Comparison of ENCODE assay signal across 9 cellular contexts in the genomic region with DNA sequence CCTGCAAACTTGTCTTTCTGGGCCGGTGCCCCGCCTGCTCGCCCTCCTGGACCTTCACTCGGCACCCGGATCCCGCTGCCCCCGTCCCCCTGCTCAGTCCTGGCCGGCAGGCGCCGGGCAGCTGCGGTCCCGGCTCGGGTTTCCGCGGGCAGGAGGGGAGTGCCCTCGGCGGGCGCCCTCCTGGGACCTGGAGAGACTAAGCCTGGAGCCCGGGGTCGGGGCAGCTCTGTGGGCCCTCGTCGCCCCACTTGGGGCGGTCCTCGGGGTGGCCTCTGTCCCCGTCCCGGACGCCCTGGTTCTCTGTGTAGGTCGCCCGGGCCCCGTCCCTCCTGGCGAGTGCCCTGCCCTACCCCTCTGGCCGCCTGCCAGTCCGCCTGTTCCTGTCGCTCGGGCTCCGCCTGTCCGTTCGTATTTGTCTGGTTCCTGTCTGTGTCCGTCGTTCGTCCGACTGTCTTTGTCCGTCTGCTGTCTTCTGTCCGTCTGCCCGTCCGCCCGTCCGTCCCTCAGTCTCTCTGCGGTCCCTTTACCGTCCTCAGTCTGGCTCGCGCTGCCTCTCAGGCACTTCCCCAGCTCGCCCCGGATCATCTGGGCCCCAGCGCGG. TPM values are rescaled to one million over a fixed set of nuclear protein-coding genes. Genes with fewer than 3 reads are reported as not detected.
DNase-seq lines count a peak whose midpoint lies in the region; ATAC-seq, FAIRE-seq and TF ChIP-seq lines count a peak whose summit lies in the region.
"Had no signal": no experiment of that assay in that cellular context is flagged by ENCODE, and none has a peak within 500 bp of the region (broad histone marks: within the 10 kb centered on the region; RNA-seq: fewer than 3 reads in every experiment).

No MANE protein-coding gene starts in this region.

- CTCF ChIA-PET in PC-9 (lab: Charles Lee), result interaction anchor here (0.7 to 1.6 kb wide), 2 partner anchors 19 to 441 kb away, joined by 3 to 9 read pairs; no protein-coding TSS in a partner anchor

- H3K4me3 ChIP-seq in PC-9, result peak overlapping the region; percentile 89
- H3K4me3 ChIP-seq in brain microvascular endothelial cell (ENCODE audit: low read depth, low read length), result peak overlapping the region; percentile 58
- H3K4me3 ChIP-seq in keratinocyte (ENCODE audit: control insufficient read depth in 2 of 3, extremely low read depth in 1 of 3, insufficient read depth in 2 of 3, low read depth in 1 of 3, low read length in 3 of 3), result peak overlapping the region; percentile 86 to 89 (median 88)

- H3K36me3 ChIP-seq in PC-9 (ENCODE audit: low read depth), result no peaks in the 10 kb centered on the region; the same call in 1 of the 2 replicates
- no peaks in the 10 kb centered on the region for H3K36me3 ChIP-seq in brain microvascular endothelial cell (replicated peaks)
- H3K36me3 ChIP-seq in keratinocyte (ENCODE audit: control insufficient read depth in 2 of 2, extremely low read depth in 1 of 2, insufficient read depth in 2 of 2, low read length in 2 of 2), result peaks cover 6 to 23% of the 10 kb centered on the region in 2 experiments

- in situ Hi-C loops in brain microvascular endothelial cell (cut with HindIII; ENCODE audit: low pct_ligation_motif_present, low sequenced_read_pairs), result no loop called here

- H3K27me3 ChIP-seq in PC-9 (ENCODE audit: insufficient read depth, low read depth) (no peaks in the 10 kb centered on the region), brain microvascular endothelial cell (replicated peaks) (peaks cover 17% of the 10 kb centered on the region), keratinocyte (ENCODE audit: control insufficient read depth, extremely low read depth, insufficient read depth, low read length) (no peaks in the 10 kb centered on the region)

- H3K27me3 Mint-ChIP-seq in CD14-positive monocyte (ENCODE audit: low read depth in 3 of 3), result peaks cover 49 to 67% (median 64%) of the 10 kb centered on the region in 3 donors

- peak overlapping the region; percentile 94 for H3K9ac ChIP-seq in keratinocyte (ENCODE audit: control insufficient read depth, extremely low read depth, insufficient read depth, low read length)

- H3K4me1 ChIP-seq in PC-9 (replicated peaks; ENCODE audit: insufficient read depth) (peaks cover 38% of the 10 kb centered on the region), keratinocyte (ENCODE audit: control insufficient read depth, extremely low read depth, insufficient read depth, low read length) (peaks cover 44% of the 10 kb centered on the region)

- POLR2A ChIA-PET in PC-9 (lab: Charles Lee; ENCODE audit: unreplicated experiment), result interaction anchor here (0.7 kb wide), 1 partner anchor 29 kb away, joined by 9 read pairs; no protein-coding TSS in a partner anchor

- peak; percentile 67 for DNase-seq in CD14-positive monocyte (ENCODE audit: low spot score)
- peak; percentile 16 for DNase-seq in GOT3 (lab: John Stamatoyannopoulos, UW)
- peak in 1 of 2 experiments; percentile 79 for DNase-seq in PC-9
- peak; percentile 10 for DNase-seq in brain microvascular endothelial cell
- no peak for DNase-seq in keratinocyte (ENCODE audit: low read depth, low spot score)
- DNase-seq in stimulated activated CD8-positive, alpha-beta memory T cell treated with anti-CD3 and anti-CD28 coated beads, Interleukin-4, amount 100 ng/mL, for 48 hours, result peak; percentile 30

- H3K9me3 Mint-ChIP-seq in CD14-positive monocyte, result peaks cover 0 to 10% (median 4%) of the 10 kb centered on the region in 7 donors

- peak overlapping the region; percentile 37; the same call in 1 of the 2 replicates for H3K27ac ChIP-seq in PC-9
- no peak overlapping the region for H3K27ac ChIP-seq in brain microvascular endothelial cell
- H3K27ac ChIP-seq in keratinocyte (ENCODE audit: control insufficient read depth, insufficient read depth, low read length), result peak overlapping the region; percentile 83

- H4K20me1 ChIP-seq in PC-9 (ENCODE audit: insufficient read depth) (no peaks in the 10 kb centered on the region), keratinocyte (ENCODE audit: control insufficient read depth, extremely low read depth, insufficient read depth, low read length) (peaks cover 5% of the 10 kb centered on the region)

- no peaks in the 10 kb centered on the region for H3K9me3 ChIP-seq in PC-9 (ENCODE audit: insufficient read depth, low read depth)
- H3K9me3 ChIP-seq in keratinocyte (ENCODE audit: control insufficient read depth, low read depth, low read length), result no peaks in the 10 kb centered on the region

- intact Hi-C loops in CD14-positive monocyte (cut with micrococcal nuclease) (loop anchor here in 1 of 2 donors (10.0 kb wide), 1 partner anchor 229 kb away; no protein-coding TSS in a partner anchor), PC-9 (cut with micrococcal nuclease; ENCODE audit: unreplicated experiment) (loop anchor here (1.0 kb wide), 1 partner anchor 136 kb away; no protein-coding TSS in a partner anchor)

- peaks cover 4 to 9% of the 10 kb centered on the region in 2 donors for H3K36me3 Mint-ChIP-seq in CD14-positive monocyte

- peaks cover 3% of the 10 kb centered on the region for H3K9me1 ChIP-seq in keratinocyte (ENCODE audit: control insufficient read depth, extremely low read depth, insufficient read depth, low read length)

- no peak for FAIRE-seq in keratinocyte (lab: Jason Lieb, UNC)

- dilution Hi-C loops in keratinocyte (cut with MboI; ENCODE audit: extremely low pct_ligation_motif_present, low sequenced_read_pairs), result no loop called here

- ATAC-seq in GM18861 (IDR thresholded peaks at IDR 0.05; ENCODE audit: unreplicated experiment), result no peak
- ATAC-seq in GM18907 (IDR thresholded peaks at IDR 0.05; ENCODE audit: unreplicated experiment), result no peak

- H3F3A ChIP-seq in PC-9 (ENCODE audit: insufficient read depth, low read depth), result peaks cover 11% of the 10 kb centered on the region; the same call in 1 of the 2 replicates

- H3K79me2 ChIP-seq in PC-9 (ENCODE audit: low read depth) (peaks cover 42% of the 10 kb centered on the region; the same call in 1 of the 2 replicates), keratinocyte (ENCODE audit: control insufficient read depth, insufficient read depth, low read length) (peaks cover 48% of the 10 kb centered on the region)

- peak overlapping the region in 5 of 7 donors; percentile 27 to 81 (median 61) for H3K27ac Mint-ChIP-seq in CD14-positive monocyte

- H3K4me1 Mint-ChIP-seq in CD14-positive monocyte, result peaks cover 19% of the 10 kb centered on the region

- peak overlapping the region; percentile 86 to 100 for H3K4me3 Mint-ChIP-seq in CD14-positive monocyte

- H2AFZ ChIP-seq in PC-9 (peak overlapping the region; percentile 92), keratinocyte (ENCODE audit: control insufficient read depth, low read length) (no peak overlapping the region)

- TF ChIP-seq CTCF in CD14-positive monocyte (IDR thresholded peaks at IDR 0.05) (no peak), PC-9 (conservative IDR thresholded peaks at IDR 0.05) (no peak), brain microvascular endothelial cell (IDR thresholded peaks at IDR 0.05; ENCODE audit: low read depth, low read length, missing control alignments) (no peak), keratinocyte (optimal IDR thresholded peaks at IDR 0.05 in 1 of 3, IDR thresholded peaks at IDR 0.05 in 1 of 3, conservative IDR thresholded peaks at IDR 0.05 in 1 of 3; ENCODE audit: extremely low read depth in 1 of 3, insufficient read depth in 2 of 3, low read length in 3 of 3) (no peak)

- H3K9me2 ChIP-seq in PC-9 (ENCODE audit: insufficient read depth), result no peaks in the 10 kb centered on the region

- H3K4me2 ChIP-seq in PC-9, result peak overlapping the region; percentile 79
- peak overlapping the region; percentile 93 for H3K4me2 ChIP-seq in keratinocyte (ENCODE audit: control insufficient read depth, extremely low read depth, insufficient read depth, low read depth, low read length)

- no TSS peak for BruUV-seq in PC-9 (replicated peaks; lab: Mats Ljungman, UMichigan)

RNA-seq across cellular contexts. Expression of a gene that starts 0.5 kb away (rescaled TPM):
- polyA plus RNA-seq in CD14-positive monocyte, result 1 to 10 TPM; 4.1 to 7.8 TPM
- 36.0 and 44.0 TPM in 2 replicates for total RNA-seq in PC-9 (2021)
- polyA plus RNA-seq in keratinocyte, result 171 to 534 TPM (median 254 TPM) in 3 replicates
- polyA plus RNA-seq in keratinocyte (2011; ENCODE audit: low read depth), result 42.6 TPM
- polyA plus RNA-seq in keratinocyte (2011; cell fraction: cytosol; rRNA removed), result 289 and 579 TPM in 2 replicates
- polyA plus RNA-seq in keratinocyte (2011; cell fraction: nucleus; rRNA removed), result 282 and 353 TPM in 2 replicates
- 278 and 559 TPM in 2 replicates for polyA plus RNA-seq in keratinocyte (2012; ENCODE audit: low replicate concordance)
- 278 to 1,146 TPM (median 422 TPM) in 3 replicates for polyA minus RNA-seq in keratinocyte
- 637 TPM for polyA minus RNA-seq in keratinocyte (2011; cell fraction: cytosol; rRNA and poly(A)+ RNA removed)
- 159 and 168 TPM in 2 replicates for polyA minus RNA-seq in keratinocyte (2011; cell fraction: nucleus; rRNA and poly(A)+ RNA removed)

RNA-seq across cellular contexts. Expression of a gene that starts 40.6 kb away (rescaled TPM):
- polyA plus RNA-seq in CD14-positive monocyte (not detected), keratinocyte (0.29 to 0.59 TPM (median 0.58 TPM) in 3 replicates)
- total RNA-seq in PC-9 (2021), result not detected in 2 replicates
- 1.4 TPM for polyA plus RNA-seq in keratinocyte (2011; ENCODE audit: low read depth)
- polyA plus RNA-seq in keratinocyte (2011; cell fraction: cytosol; rRNA removed), result 0.12 and 0.46 TPM in 2 replicates
- polyA plus RNA-seq in keratinocyte (2011; cell fraction: nucleus; rRNA removed), result 0.19 TPM in 1 of 2 replicates, not detected in the other
- 0.96 and 3.2 TPM in 2 replicates for polyA plus RNA-seq in keratinocyte (2012; ENCODE audit: low replicate concordance)
- 0.67 to 2.4 TPM (median 0.69 TPM) in 3 replicates for polyA minus RNA-seq in keratinocyte
- polyA minus RNA-seq in keratinocyte (2011; cell fraction: cytosol; rRNA and poly(A)+ RNA removed), result not detected
- polyA minus RNA-seq in keratinocyte (2011; cell fraction: nucleus; rRNA and poly(A)+ RNA removed), result not detected in 2 replicates
- total RNA-seq: T-helper 1 cell treated with Interleukin-12 subunit alpha and Interleukin-12 subunit beta and Interleukin-4 antibody, amounts not matched to agents 30 ng/mL and 1 ng/mL, for 36 hours had no signal

Comparison
In these comparisons a context has a peak if more than half of its experiments do, and no peak if none do; other contexts are left out.
1. RNA of a gene that starts 0.5 kb away (polyA plus RNA-seq): 42.6 to 579 TPM in keratinocyte; 4.1 to 7.8 TPM in CD14-positive monocyte; every median in the first group is over 4 times any median in the second.
2. Peak in every context shown above with its lines, with median percentiles within 50 percentile points of each other: H3K4me3 ChIP-seq.